In the genomic region with DNA sequence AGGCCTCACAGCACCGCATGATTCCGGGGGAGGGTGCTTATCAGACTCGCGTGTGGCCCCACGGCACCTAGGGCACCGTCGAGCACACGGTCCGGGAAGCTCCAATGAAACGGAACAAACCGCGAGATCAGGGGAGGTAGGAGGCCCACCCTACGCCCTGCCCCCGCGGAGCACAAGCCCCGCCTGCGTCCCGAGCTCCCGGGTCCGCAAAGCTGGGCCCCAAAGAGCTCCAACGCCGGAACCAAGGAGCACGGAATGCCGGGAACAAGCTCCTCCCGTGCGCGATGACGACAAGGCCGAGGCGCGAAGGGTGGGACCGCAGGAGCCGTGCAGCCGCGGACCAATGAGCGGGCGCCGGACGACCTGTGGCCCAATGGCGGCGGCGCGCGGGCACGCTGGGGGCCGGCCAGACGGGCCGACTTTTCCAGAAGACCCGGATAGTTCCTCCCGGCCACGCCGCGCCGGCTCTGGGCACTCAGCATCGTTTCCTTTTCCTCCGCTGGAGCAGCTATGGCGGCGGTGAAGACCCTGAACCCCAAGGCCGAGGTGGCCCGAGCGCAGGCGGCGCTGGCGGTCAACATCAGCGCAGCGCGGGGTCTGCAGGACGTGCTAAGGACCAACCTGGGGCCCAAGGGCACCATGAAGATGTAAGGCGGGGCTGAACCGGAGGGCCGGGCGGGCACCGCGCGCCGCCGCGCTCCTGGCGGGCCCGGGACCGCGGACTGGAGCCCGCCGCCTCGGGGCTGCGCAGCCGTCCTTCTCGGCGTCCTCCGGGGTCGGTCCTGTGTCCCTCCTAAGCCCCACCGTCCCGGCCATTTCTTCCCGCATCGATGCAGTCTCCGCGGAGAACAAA, we compare ENCODE assay signal across 1 cellular context.
TF ChIP-seq lines count a peak whose summit lies in the region.

A gene with protein sequence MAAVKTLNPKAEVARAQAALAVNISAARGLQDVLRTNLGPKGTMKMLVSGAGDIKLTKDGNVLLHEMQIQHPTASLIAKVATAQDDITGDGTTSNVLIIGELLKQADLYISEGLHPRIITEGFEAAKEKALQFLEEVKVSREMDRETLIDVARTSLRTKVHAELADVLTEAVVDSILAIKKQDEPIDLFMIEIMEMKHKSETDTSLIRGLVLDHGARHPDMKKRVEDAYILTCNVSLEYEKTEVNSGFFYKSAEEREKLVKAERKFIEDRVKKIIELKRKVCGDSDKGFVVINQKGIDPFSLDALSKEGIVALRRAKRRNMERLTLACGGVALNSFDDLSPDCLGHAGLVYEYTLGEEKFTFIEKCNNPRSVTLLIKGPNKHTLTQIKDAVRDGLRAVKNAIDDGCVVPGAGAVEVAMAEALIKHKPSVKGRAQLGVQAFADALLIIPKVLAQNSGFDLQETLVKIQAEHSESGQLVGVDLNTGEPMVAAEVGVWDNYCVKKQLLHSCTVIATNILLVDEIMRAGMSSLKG (plus strand): TSS at position 427 of the 853 bp plus-strand sequence. CDS start 84 bp downstream, at position 511.
A gene (minus strand): TSS at position 106 of the 853 bp plus-strand sequence. CDS start 30,232 bp downstream, outside the sequence.

TF ChIP-seq in K562, 482 proteins besides CTCF, POLR2A, EP300 and RAD21 (continued from another document and continues in another):
- TF ChIP-seq, protein P1, sequence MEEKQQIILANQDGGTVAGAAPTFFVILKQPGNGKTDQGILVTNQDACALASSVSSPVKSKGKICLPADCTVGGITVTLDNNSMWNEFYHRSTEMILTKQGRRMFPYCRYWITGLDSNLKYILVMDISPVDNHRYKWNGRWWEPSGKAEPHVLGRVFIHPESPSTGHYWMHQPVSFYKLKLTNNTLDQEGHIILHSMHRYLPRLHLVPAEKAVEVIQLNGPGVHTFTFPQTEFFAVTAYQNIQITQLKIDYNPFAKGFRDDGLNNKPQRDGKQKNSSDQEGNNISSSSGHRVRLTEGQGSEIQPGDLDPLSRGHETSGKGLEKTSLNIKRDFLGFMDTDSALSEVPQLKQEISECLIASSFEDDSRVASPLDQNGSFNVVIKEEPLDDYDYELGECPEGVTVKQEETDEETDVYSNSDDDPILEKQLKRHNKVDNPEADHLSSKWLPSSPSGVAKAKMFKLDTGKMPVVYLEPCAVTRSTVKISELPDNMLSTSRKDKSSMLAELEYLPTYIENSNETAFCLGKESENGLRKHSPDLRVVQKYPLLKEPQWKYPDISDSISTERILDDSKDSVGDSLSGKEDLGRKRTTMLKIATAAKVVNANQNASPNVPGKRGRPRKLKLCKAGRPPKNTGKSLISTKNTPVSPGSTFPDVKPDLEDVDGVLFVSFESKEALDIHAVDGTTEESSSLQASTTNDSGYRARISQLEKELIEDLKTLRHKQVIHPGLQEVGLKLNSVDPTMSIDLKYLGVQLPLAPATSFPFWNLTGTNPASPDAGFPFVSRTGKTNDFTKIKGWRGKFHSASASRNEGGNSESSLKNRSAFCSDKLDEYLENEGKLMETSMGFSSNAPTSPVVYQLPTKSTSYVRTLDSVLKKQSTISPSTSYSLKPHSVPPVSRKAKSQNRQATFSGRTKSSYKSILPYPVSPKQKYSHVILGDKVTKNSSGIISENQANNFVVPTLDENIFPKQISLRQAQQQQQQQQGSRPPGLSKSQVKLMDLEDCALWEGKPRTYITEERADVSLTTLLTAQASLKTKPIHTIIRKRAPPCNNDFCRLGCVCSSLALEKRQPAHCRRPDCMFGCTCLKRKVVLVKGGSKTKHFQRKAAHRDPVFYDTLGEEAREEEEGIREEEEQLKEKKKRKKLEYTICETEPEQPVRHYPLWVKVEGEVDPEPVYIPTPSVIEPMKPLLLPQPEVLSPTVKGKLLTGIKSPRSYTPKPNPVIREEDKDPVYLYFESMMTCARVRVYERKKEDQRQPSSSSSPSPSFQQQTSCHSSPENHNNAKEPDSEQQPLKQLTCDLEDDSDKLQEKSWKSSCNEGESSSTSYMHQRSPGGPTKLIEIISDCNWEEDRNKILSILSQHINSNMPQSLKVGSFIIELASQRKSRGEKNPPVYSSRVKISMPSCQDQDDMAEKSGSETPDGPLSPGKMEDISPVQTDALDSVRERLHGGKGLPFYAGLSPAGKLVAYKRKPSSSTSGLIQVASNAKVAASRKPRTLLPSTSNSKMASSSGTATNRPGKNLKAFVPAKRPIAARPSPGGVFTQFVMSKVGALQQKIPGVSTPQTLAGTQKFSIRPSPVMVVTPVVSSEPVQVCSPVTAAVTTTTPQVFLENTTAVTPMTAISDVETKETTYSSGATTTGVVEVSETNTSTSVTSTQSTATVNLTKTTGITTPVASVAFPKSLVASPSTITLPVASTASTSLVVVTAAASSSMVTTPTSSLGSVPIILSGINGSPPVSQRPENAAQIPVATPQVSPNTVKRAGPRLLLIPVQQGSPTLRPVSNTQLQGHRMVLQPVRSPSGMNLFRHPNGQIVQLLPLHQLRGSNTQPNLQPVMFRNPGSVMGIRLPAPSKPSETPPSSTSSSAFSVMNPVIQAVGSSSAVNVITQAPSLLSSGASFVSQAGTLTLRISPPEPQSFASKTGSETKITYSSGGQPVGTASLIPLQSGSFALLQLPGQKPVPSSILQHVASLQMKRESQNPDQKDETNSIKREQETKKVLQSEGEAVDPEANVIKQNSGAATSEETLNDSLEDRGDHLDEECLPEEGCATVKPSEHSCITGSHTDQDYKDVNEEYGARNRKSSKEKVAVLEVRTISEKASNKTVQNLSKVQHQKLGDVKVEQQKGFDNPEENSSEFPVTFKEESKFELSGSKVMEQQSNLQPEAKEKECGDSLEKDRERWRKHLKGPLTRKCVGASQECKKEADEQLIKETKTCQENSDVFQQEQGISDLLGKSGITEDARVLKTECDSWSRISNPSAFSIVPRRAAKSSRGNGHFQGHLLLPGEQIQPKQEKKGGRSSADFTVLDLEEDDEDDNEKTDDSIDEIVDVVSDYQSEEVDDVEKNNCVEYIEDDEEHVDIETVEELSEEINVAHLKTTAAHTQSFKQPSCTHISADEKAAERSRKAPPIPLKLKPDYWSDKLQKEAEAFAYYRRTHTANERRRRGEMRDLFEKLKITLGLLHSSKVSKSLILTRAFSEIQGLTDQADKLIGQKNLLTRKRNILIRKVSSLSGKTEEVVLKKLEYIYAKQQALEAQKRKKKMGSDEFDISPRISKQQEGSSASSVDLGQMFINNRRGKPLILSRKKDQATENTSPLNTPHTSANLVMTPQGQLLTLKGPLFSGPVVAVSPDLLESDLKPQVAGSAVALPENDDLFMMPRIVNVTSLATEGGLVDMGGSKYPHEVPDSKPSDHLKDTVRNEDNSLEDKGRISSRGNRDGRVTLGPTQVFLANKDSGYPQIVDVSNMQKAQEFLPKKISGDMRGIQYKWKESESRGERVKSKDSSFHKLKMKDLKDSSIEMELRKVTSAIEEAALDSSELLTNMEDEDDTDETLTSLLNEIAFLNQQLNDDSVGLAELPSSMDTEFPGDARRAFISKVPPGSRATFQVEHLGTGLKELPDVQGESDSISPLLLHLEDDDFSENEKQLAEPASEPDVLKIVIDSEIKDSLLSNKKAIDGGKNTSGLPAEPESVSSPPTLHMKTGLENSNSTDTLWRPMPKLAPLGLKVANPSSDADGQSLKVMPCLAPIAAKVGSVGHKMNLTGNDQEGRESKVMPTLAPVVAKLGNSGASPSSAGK (IDR thresholded peaks at IDR 0.05), result peak; percentile 86
- TF ChIP-seq ZNF764 (CRISPR knock-in tag; IDR thresholded peaks at IDR 0.05; ENCODE audit: low read depth) (no peak), ZSCAN32 (CRISPR knock-in tag; IDR thresholded peaks at IDR 0.05) (no peak), CXXC5 (CRISPR knock-in tag; IDR thresholded peaks at IDR 0.05) (peak; percentile 90), MTA2 (IDR thresholded peaks at IDR 0.05; ENCODE audit: low read depth) (0 out of 2 replicates have a peak, but pooled peaks have one; percentile 27), POLR2AphosphoS5 (IDR thresholded peaks at IDR 0.05; ENCODE audit: control insufficient read depth, insufficient read depth, low read depth, low read length) (peak; percentile 64), ZNF551 (CRISPR knock-in tag; IDR thresholded peaks at IDR 0.05) (no peak), ZBTB7A (IDR thresholded peaks at IDR 0.05; ENCODE audit: borderline replicate concordance, control insufficient read depth, low read depth, low read length) (peak; percentile 74; the same call in 1 of the 2 replicates), GABPA (tag; conservative IDR thresholded peaks at IDR 0.05; ENCODE audit: low read depth) (peak; percentile 64), JUNB (CRISPR knock-in tag; conservative IDR thresholded peaks at IDR 0.05) (no peak), KLF1 (tag; IDR thresholded peaks at IDR 0.05) (peak; percentile 76), HMGN3 (IDR thresholded peaks at IDR 0.05; ENCODE audit: borderline replicate concordance, extremely low read depth, insufficient read length, low read depth, low read length) (peak; percentile 88), SREBF1 (IDR thresholded peaks at IDR 0.05; ENCODE audit: borderline replicate concordance, low read depth, low read length) (no peak), MAZ (CRISPR knock-in tag; conservative IDR thresholded peaks at IDR 0.05 in 1 of 2, IDR thresholded peaks at IDR 0.05 in 1 of 2) (peak; percentile 74 to 90), JUND (IDR thresholded peaks at IDR 0.05; ENCODE audit: borderline replicate concordance, low read depth, low read length) (peak; percentile 55; the same call in 1 of the 2 replicates), JUND (tag; IDR thresholded peaks at IDR 0.05; ENCODE audit: borderline replicate concordance, low read depth, low read length) (no peak; the same call in 2 of the 3 replicates), KDM4B (IDR thresholded peaks at IDR 0.05; ENCODE audit: borderline replicate concordance in 2 of 2, low read depth in 1 of 2) (no peak), CTBP1 (IDR thresholded peaks at IDR 0.05; ENCODE audit: borderline replicate concordance) (peak; percentile 85), SP1 (CRISPR knock-in tag; IDR thresholded peaks at IDR 0.05) (peak; percentile 79), TAF1 (IDR thresholded peaks at IDR 0.05; ENCODE audit: control insufficient read depth, extremely low read depth, insufficient read depth, low read length, severe bottlenecking) (peak; percentile 75), PHB2 (IDR thresholded peaks at IDR 0.05; ENCODE audit: low read depth) (no peak)
- TF ChIP-seq, protein P2, sequence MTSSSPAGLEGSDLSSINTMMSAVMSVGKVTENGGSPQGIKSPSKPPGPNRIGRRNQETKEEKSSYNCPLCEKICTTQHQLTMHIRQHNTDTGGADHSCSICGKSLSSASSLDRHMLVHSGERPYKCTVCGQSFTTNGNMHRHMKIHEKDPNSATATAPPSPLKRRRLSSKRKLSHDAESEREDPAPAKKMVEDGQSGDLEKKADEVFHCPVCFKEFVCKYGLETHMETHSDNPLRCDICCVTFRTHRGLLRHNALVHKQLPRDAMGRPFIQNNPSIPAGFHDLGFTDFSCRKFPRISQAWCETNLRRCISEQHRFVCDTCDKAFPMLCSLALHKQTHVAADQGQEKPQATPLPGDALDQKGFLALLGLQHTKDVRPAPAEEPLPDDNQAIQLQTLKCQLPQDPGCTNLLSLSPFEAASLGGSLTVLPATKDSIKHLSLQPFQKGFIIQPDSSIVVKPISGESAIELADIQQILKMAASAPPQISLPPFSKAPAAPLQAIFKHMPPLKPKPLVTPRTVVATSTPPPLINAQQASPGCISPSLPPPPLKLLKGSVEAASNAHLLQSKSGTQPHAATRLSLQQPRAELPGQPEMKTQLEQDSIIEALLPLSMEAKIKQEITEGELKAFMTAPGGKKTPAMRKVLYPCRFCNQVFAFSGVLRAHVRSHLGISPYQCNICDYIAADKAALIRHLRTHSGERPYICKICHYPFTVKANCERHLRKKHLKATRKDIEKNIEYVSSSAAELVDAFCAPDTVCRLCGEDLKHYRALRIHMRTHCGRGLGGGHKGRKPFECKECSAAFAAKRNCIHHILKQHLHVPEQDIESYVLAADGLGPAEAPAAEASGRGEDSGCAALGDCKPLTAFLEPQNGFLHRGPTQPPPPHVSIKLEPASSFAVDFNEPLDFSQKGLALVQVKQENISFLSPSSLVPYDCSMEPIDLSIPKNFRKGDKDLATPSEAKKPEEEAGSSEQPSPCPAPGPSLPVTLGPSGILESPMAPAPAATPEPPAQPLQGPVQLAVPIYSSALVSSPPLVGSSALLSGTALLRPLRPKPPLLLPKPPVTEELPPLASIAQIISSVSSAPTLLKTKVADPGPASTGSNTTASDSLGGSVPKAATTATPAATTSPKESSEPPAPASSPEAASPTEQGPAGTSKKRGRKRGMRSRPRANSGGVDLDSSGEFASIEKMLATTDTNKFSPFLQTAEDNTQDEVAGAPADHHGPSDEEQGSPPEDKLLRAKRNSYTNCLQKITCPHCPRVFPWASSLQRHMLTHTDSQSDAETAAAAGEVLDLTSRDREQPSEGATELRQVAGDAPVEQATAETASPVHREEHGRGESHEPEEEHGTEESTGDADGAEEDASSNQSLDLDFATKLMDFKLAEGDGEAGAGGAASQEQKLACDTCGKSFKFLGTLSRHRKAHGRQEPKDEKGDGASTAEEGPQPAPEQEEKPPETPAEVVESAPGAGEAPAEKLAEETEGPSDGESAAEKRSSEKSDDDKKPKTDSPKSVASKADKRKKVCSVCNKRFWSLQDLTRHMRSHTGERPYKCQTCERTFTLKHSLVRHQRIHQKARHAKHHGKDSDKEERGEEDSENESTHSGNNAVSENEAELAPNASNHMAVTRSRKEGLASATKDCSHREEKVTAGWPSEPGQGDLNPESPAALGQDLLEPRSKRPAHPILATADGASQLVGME (CRISPR knock-in tag; IDR thresholded peaks at IDR 0.05), result 0 out of 2 replicates have a peak, but pooled peaks have one; percentile 56
- TF ChIP-seq, protein P3, sequence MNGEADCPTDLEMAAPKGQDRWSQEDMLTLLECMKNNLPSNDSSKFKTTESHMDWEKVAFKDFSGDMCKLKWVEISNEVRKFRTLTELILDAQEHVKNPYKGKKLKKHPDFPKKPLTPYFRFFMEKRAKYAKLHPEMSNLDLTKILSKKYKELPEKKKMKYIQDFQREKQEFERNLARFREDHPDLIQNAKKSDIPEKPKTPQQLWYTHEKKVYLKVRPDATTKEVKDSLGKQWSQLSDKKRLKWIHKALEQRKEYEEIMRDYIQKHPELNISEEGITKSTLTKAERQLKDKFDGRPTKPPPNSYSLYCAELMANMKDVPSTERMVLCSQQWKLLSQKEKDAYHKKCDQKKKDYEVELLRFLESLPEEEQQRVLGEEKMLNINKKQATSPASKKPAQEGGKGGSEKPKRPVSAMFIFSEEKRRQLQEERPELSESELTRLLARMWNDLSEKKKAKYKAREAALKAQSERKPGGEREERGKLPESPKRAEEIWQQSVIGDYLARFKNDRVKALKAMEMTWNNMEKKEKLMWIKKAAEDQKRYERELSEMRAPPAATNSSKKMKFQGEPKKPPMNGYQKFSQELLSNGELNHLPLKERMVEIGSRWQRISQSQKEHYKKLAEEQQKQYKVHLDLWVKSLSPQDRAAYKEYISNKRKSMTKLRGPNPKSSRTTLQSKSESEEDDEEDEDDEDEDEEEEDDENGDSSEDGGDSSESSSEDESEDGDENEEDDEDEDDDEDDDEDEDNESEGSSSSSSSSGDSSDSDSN (IDR thresholded peaks at IDR 0.05; ENCODE audit: borderline replicate concordance in 1 of 2, low read depth in 2 of 2, low read length in 2 of 2), result 0 out of 4 replicates have a peak, but pooled peaks of 1 of the 2 experiments have one; percentile 48
